9 cellular contexts compared by ENCODE assay signal in genomic region chr5:169003721-169004481, GRCh38.
DNase-seq lines count a peak whose midpoint lies in the region; ATAC-seq and TF ChIP-seq lines count a peak whose summit lies in the region.
"Had no signal": no experiment of that assay in that cellular context is flagged by ENCODE, and none has a peak within 500 bp of the region (broad histone marks: within the 10 kb centered on the region; RNA-seq: fewer than 3 reads in every experiment).

No MANE protein-coding gene starts in this region.

- DNase-seq in EL: peak; percentile 8
- DNase-seq in adipocyte (ENCODE audit: low read depth): peak; percentile 33
- DNase-seq in heart left ventricle: no peak
- no peak for DNase-seq in retinal pigment epithelial cell (ENCODE audit: low read depth)
- DNase-seq in central memory CD4-positive, alpha-beta T cell: no peak
- no peak for DNase-seq in GM19240 (ENCODE audit: insufficient read length, low spot score)
- DNase-seq: NCI-H510A had no signal

- H3K4me3 ChIP-seq in adipocyte (ENCODE audit: low read length): no peak overlapping the region
- no peak overlapping the region for H3K4me3 ChIP-seq in heart left ventricle
- H3K4me3 ChIP-seq in retinal pigment epithelial cell (ENCODE audit: low read length): no peak overlapping the region

- WGBS in heart left ventricle, 4 donors: 57 to 71% (median 59%) methylated on average over 9 of the region's 9 CpGs

- no peaks in the 10 kb centered on the region for H3K9me3 ChIP-seq in adipocyte (ENCODE audit: control insufficient read depth, low read length)
- no peaks in the 10 kb centered on the region for H3K9me3 ChIP-seq in heart left ventricle

- peaks cover 26% of the 10 kb centered on the region for H3K4me1 ChIP-seq in adipocyte (ENCODE audit: control insufficient read depth, insufficient read depth, low read length)
- peaks cover 0 to 27% (median 0%) of the 10 kb centered on the region in 12 donors for H3K4me1 ChIP-seq in heart left ventricle

- peak overlapping the region; percentile 35 for H3K9ac ChIP-seq in adipocyte (ENCODE audit: low read length)

- H3K27ac ChIP-seq in heart left ventricle: peak overlapping the region in 7 of 12 donors; percentile 0 to 58 (median 25)

- no peaks in the 10 kb centered on the region for H3K27me3 ChIP-seq in adipocyte (replicated peaks; ENCODE audit: control insufficient read depth, insufficient read depth, low read length)
- peaks cover 0 to 7% (median 0%) of the 10 kb centered on the region in 9 donors for H3K27me3 ChIP-seq in heart left ventricle

- no peak for TF ChIP-seq POLR2A in heart left ventricle (IDR thresholded peaks at IDR 0.05)

- intact Hi-C loops in heart left ventricle (cut with DNase I): no loop called here

- ATAC-seq in heart left ventricle: peak in 3 of 4 donors; percentile 41 to 47 (median 41)
- no peak for ATAC-seq in HG02884 (IDR thresholded peaks at IDR 0.05; ENCODE audit: unreplicated experiment)
- no peak for ATAC-seq in HG03159 (IDR thresholded peaks at IDR 0.05; ENCODE audit: unreplicated experiment)

- H3K36me3 ChIP-seq in adipocyte (ENCODE audit: control insufficient read depth, insufficient read depth, low read length, severe bottlenecking) (no peaks in the 10 kb centered on the region), heart left ventricle (no peaks in the 10 kb centered on the region)

- TF ChIP-seq CTCF in heart left ventricle (IDR thresholded peaks at IDR 0.05): peak in 8 of 12 donors; percentile 9 to 38 (median 22)
- TF ChIP-seq CTCF in retinal pigment epithelial cell (conservative IDR thresholded peaks at IDR 0.05; ENCODE audit: low read depth, low read length): peak; percentile 68

Comparison
In these comparisons a context has a peak if more than half of its experiments do, and no peak if none do; other contexts are left out.
1. DNase-seq: peak in EL (single experiment) and adipocyte (single experiment); none in heart left ventricle (0 of 5), retinal pigment epithelial cell (single experiment), central memory CD4-positive, alpha-beta T cell (single experiment) and GM19240 (single experiment).
2. ATAC-seq: peak in heart left ventricle (3 of 4); none in HG02884 (single experiment) and HG03159 (single experiment).